Comparison of ENCODE assay signal across 20 cellular contexts in genomic region chr7:158831738-158832091, GRCh38. TPM values are rescaled to one million over a fixed set of nuclear protein-coding genes. Genes with fewer than 3 reads are reported as not detected.
A peak's percentile ranks its signal among the peaks of the same experiment; 100 is the strongest.
DNase-seq lines count a peak whose midpoint lies in the region; ATAC-seq and TF ChIP-seq lines count a peak whose summit lies in the region.
"Had no signal": no experiment of that assay in that cellular context is flagged by ENCODE, and none has a peak within 500 bp of the region (broad histone marks: within the 10 kb centered on the region; RNA-seq: fewer than 3 reads in every experiment).

No MANE protein-coding gene starts in this region.

- H4K20me1 ChIP-seq in H9 (ENCODE audit: control insufficient read depth, insufficient read depth, insufficient read length), result no peaks in the 10 kb centered on the region

- H3K27me3 ChIP-seq in naive thymus-derived CD4-positive, alpha-beta T cell (ENCODE audit: control insufficient read depth in 2 of 2, insufficient read depth in 2 of 2, low read length in 2 of 2), result no peaks in the 10 kb centered on the region
- H3K27me3 ChIP-seq in esophagus muscularis mucosa, result no peaks in the 10 kb centered on the region
- H3K27me3 ChIP-seq in H9 (ENCODE audit: insufficient read depth, low read length), result no peaks in the 10 kb centered on the region; the same call in 1 of the 2 replicates

- TF ChIP-seq CTCF in activated B cell treated with CpG ODN at 0.5 μM for 24 hours (IDR thresholded peaks at IDR 0.05) (no peak), esophagus muscularis mucosa (IDR thresholded peaks at IDR 0.05) (no peak), H9 (conservative IDR thresholded peaks at IDR 0.05) (no peak)

- H2BK12ac ChIP-seq in H9 (ENCODE audit: insufficient read length, low read depth, low read length), result no peak overlapping the region

- ATAC-seq in activated B cell treated with CpG ODN at 0.5 μM for 24 hours (ENCODE audit: low read depth) (no peak), GM21576 (IDR thresholded peaks at IDR 0.05; ENCODE audit: unreplicated experiment) (no peak)
- ATAC-seq in naive thymus-derived CD4-positive, alpha-beta T cell, result no peak
- ATAC-seq: A549, PC-3 had no signal

- H3K4me3 Mint-ChIP-seq in activated CD4-positive, alpha-beta memory T cell treated with anti-CD3 and anti-CD28 coated beads for 36 hours, result peak overlapping the region; percentile 27
- no peak overlapping the region for H3K4me3 Mint-ChIP-seq in activated CD4-positive, alpha-beta memory T cell treated with anti-CD3 and anti-CD28 coated beads, Interleukin-2, amount 10 ng/mL, durations not matched to agents 7 days and 5 days
- H3K4me3 Mint-ChIP-seq in activated B cell treated with CpG ODN at 0.5 μM for 24 hours (peak overlapping the region; percentile 35), H9 (0 out of 5 replicates have a peak overlapping the region, but pooled peaks of 1 of the 2 experiments have one; percentile 7)
- peak overlapping the region in 4 of 10 donors; percentile 9 to 90 (median 26) for H3K4me3 Mint-ChIP-seq in naive thymus-derived CD4-positive, alpha-beta T cell

- H3K79me1 ChIP-seq in H9 (ENCODE audit: insufficient read depth, low read depth, low read length, poor library complexity, severe bottlenecking), result peaks cover 5% of the 10 kb centered on the region

- no peak overlapping the region for H2BK120ac ChIP-seq in H9 (ENCODE audit: low read depth, low read length, poor library complexity, severe bottlenecking)

- H3K23me2 ChIP-seq in H9 (ENCODE audit: insufficient read length, low read depth, low read length, poor library complexity, severe bottlenecking), result peaks cover 12% of the 10 kb centered on the region

- TF ChIP-seq POLR2A in esophagus muscularis mucosa (IDR thresholded peaks at IDR 0.05; ENCODE audit: low read depth), result no peak

- H3K4me1 Mint-ChIP-seq in activated CD4-positive, alpha-beta memory T cell treated with anti-CD3 and anti-CD28 coated beads for 36 hours (ENCODE audit: low read depth), result peaks cover 23% of the 10 kb centered on the region
- H3K4me1 Mint-ChIP-seq in activated CD4-positive, alpha-beta memory T cell treated with anti-CD3 and anti-CD28 coated beads, Interleukin-2, amount 10 ng/mL, durations not matched to agents 7 days and 5 days, result peaks cover 24% of the 10 kb centered on the region
- H3K4me1 Mint-ChIP-seq in activated B cell treated with CpG ODN at 0.5 μM for 24 hours (peaks cover 20% of the 10 kb centered on the region), H9 (peaks cover 33% of the 10 kb centered on the region in 2 experiments)
- H3K4me1 Mint-ChIP-seq in naive thymus-derived CD4-positive, alpha-beta T cell, result peaks cover 17 to 26% (median 21%) of the 10 kb centered on the region in 7 donors

- H2AK5ac ChIP-seq in H9 (ENCODE audit: insufficient read length, low read length), result no peak overlapping the region

- no peak overlapping the region for H3K27ac Mint-ChIP-seq in activated CD4-positive, alpha-beta memory T cell treated with anti-CD3 and anti-CD28 coated beads for 36 hours
- H3K27ac Mint-ChIP-seq in activated CD4-positive, alpha-beta memory T cell treated with anti-CD3 and anti-CD28 coated beads, Interleukin-2, amount 10 ng/mL, durations not matched to agents 7 days and 5 days, result no peak overlapping the region
- no peak overlapping the region for H3K27ac Mint-ChIP-seq in activated B cell treated with CpG ODN at 0.5 μM for 24 hours
- H3K27ac Mint-ChIP-seq in naive thymus-derived CD4-positive, alpha-beta T cell, result peak overlapping the region in 7 of 9 donors; percentile 0 to 95 (median 72)
- H3K27ac Mint-ChIP-seq in H9, result no peak overlapping the region

- H3K4me2 ChIP-seq in H9 (ENCODE audit: insufficient read depth, insufficient read length, low read length), result no peak overlapping the region
- H3K4me2 ChIP-seq: A549 had no signal

- peaks cover 0 to 10% (median 0%) of the 10 kb centered on the region in 3 experiments for H3K36me3 ChIP-seq in naive thymus-derived CD4-positive, alpha-beta T cell (ENCODE audit: control insufficient read depth in 2 of 3, insufficient read depth in 3 of 3, low read length in 3 of 3)
- no peaks in the 10 kb centered on the region for H3K36me3 ChIP-seq in esophagus muscularis mucosa

- no peak overlapping the region for H3K4me3 ChIP-seq in naive thymus-derived CD4-positive, alpha-beta T cell (ENCODE audit: low read length)
- H3K4me3 ChIP-seq in esophagus muscularis mucosa, result no peak overlapping the region
- H3K4me3 ChIP-seq: A549 had no signal

- H4K8ac ChIP-seq in H9 (replicated peaks; ENCODE audit: insufficient read length, low read depth, low read length), result no peak overlapping the region

- H3K9ac ChIP-seq in H9 (ENCODE audit: extremely low read depth, insufficient read length, low read length), result no peak overlapping the region

- H2BK5ac ChIP-seq in H9 (ENCODE audit: insufficient read length, low read length), result no peak overlapping the region

- no peak overlapping the region for H2AFZ ChIP-seq in H9 (ENCODE audit: low read length)

- 82% methylated on average over 6 of the region's 6 CpGs for WGBS in esophagus muscularis mucosa
- WGBS in H9 (ENCODE audit: extremely low coverage, insufficient read length, low lambda C conversion rate), result no CpG with 5 or more reads among the region's 6 CpGs

- CTCF ChIA-PET in activated CD4-positive, alpha-beta memory T cell treated with anti-CD3 and anti-CD28 coated beads for 36 hours (lab: Charles Lee), result interaction anchor here (1.0 kb wide), 1 partner anchor 20 kb away, joined by 3 read pairs; no protein-coding TSS in a partner anchor
- CTCF ChIA-PET in activated CD4-positive, alpha-beta memory T cell treated with anti-CD3 and anti-CD28 coated beads, Interleukin-2, amount 10 ng/mL, durations not matched to agents 7 days and 5 days (lab: Charles Lee), result interaction anchor here (1.0 kb wide), 1 partner anchor 121 kb away, joined by 3 read pairs; no protein-coding TSS in a partner anchor
- CTCF ChIA-PET in activated B cell treated with CpG ODN at 0.5 μM for 24 hours (lab: Charles Lee), result no interaction called here
- CTCF ChIA-PET in naive thymus-derived CD4-positive, alpha-beta T cell (lab: Charles Lee), result interaction anchor here (0.6 to 0.9 kb wide), 2 partner anchors 15 to 66 kb away, joined by 3 to 4 read pairs; no protein-coding TSS in a partner anchor

- peaks cover 4% of the 10 kb centered on the region; the same call in 1 of the 2 replicates for H3K79me2 ChIP-seq in H9 (ENCODE audit: insufficient read depth, low read length)

- no peaks in the 10 kb centered on the region for H3K9me3 Mint-ChIP-seq in activated CD4-positive, alpha-beta memory T cell treated with anti-CD3 and anti-CD28 coated beads for 36 hours
- no peaks in the 10 kb centered on the region for H3K9me3 Mint-ChIP-seq in activated CD4-positive, alpha-beta memory T cell treated with anti-CD3 and anti-CD28 coated beads, Interleukin-2, amount 10 ng/mL, durations not matched to agents 7 days and 5 days
- H3K9me3 Mint-ChIP-seq in activated B cell treated with CpG ODN at 0.5 μM for 24 hours, result peaks cover 3% of the 10 kb centered on the region
- H3K9me3 Mint-ChIP-seq in naive thymus-derived CD4-positive, alpha-beta T cell, result no peaks in the 10 kb centered on the region
- H3K9me3 Mint-ChIP-seq in H9, result no peaks in the 10 kb centered on the region; a peak in 1 of 5 replicates

- no peak overlapping the region for H3K14ac ChIP-seq in H9 (ENCODE audit: insufficient read depth, low read length)

- H2BK20ac ChIP-seq in H9 (ENCODE audit: low read depth, low read length, poor library complexity, severe bottlenecking), result no peak overlapping the region

- H3K18ac ChIP-seq in H9 (ENCODE audit: insufficient read length, low read depth, low read length), result no peak overlapping the region

- intact Hi-C loops in activated CD4-positive, alpha-beta memory T cell treated with anti-CD3 and anti-CD28 coated beads for 36 hours (cut with micrococcal nuclease), result no loop called here
- intact Hi-C loops in activated B cell treated with CpG ODN at 0.5 μM for 24 hours (cut with micrococcal nuclease), result no loop called here
- intact Hi-C loops in naive thymus-derived CD4-positive, alpha-beta T cell (cut with micrococcal nuclease), result loop anchor here in 1 of 2 donors (2.0 kb wide), 1 partner anchor 49 kb away; no protein-coding TSS in a partner anchor
- intact Hi-C loops in esophagus muscularis mucosa (cut with DNase I), result loop anchor here (10.0 kb wide), 1 partner anchor 143 kb away; no protein-coding TSS in a partner anchor

- peaks cover 7 to 12% of the 10 kb centered on the region in 2 donors for H3K4me1 ChIP-seq in naive thymus-derived CD4-positive, alpha-beta T cell (ENCODE audit: control insufficient read depth in 2 of 2, insufficient read depth in 2 of 2, low read length in 2 of 2)
- H3K4me1 ChIP-seq in esophagus muscularis mucosa, result peaks cover 17 to 20% (median 19%) of the 10 kb centered on the region in 4 donors
- H3K4me1 ChIP-seq in H9 (ENCODE audit: insufficient read depth, low read length), result peaks cover 7% of the 10 kb centered on the region; the same call in 1 of the 2 replicates

- H4K5ac ChIP-seq in H9 (ENCODE audit: insufficient read length, low read depth, low read length), result no peak overlapping the region

- no peak overlapping the region for H4K91ac ChIP-seq in H9 (ENCODE audit: insufficient read length, low read depth, low read length)

- DNase-seq in activated CD4-positive, alpha-beta memory T cell treated with anti-CD3 and anti-CD28 coated beads for 36 hours, result no peak
- no peak for DNase-seq in activated CD4-positive, alpha-beta memory T cell treated with anti-CD3 and anti-CD28 coated beads, Interleukin-2, amount 10 ng/mL, durations not matched to agents 7 days and 5 days
- DNase-seq in activated B cell treated with CpG ODN at 0.5 μM for 24 hours (no peak), A172 (ENCODE audit: low spot score) (no peak), esophagus muscularis mucosa (ENCODE audit: extremely low spot score) (no peak), H9 (no peak)
- no peak for DNase-seq in naive thymus-derived CD4-positive, alpha-beta T cell
- DNase-seq: Calu3, DMS53, H7, NCI-H1417 treated with DMSO at 0.1 percent for 48 hours, NCI-H1930, NCI-H2171, NCI-H510A treated with DMSO at 0.1 percent for 48 hours, NCI-H82, PC-3 had no signal

- no peak for TF ChIP-seq EP300 in esophagus muscularis mucosa (IDR thresholded peaks at IDR 0.05)

- H3K56ac ChIP-seq in H9 (ENCODE audit: insufficient read length, low read depth, low read length), result no peak overlapping the region

- H3K9me3 ChIP-seq in naive thymus-derived CD4-positive, alpha-beta T cell (ENCODE audit: control insufficient read depth in 2 of 3, low read length in 3 of 3), result no peaks in the 10 kb centered on the region
- H3K9me3 ChIP-seq in esophagus muscularis mucosa (no peaks in the 10 kb centered on the region), H9 (ENCODE audit: control insufficient read depth, low read depth, low read length) (no peaks in the 10 kb centered on the region)
- H3K9me3 ChIP-seq: A549 had no signal

- no peaks in the 10 kb centered on the region for H3K27me3 Mint-ChIP-seq in activated CD4-positive, alpha-beta memory T cell treated with anti-CD3 and anti-CD28 coated beads for 36 hours
- peaks cover 11% of the 10 kb centered on the region for H3K27me3 Mint-ChIP-seq in activated CD4-positive, alpha-beta memory T cell treated with anti-CD3 and anti-CD28 coated beads, Interleukin-2, amount 10 ng/mL, durations not matched to agents 7 days and 5 days
- H3K27me3 Mint-ChIP-seq in activated B cell treated with CpG ODN at 0.5 μM for 24 hours, result no peaks in the 10 kb centered on the region
- peaks cover 0 to 11% (median 0%) of the 10 kb centered on the region in 5 donors for H3K27me3 Mint-ChIP-seq in naive thymus-derived CD4-positive, alpha-beta T cell
- H3K27me3 Mint-ChIP-seq in H9 (ENCODE audit: low read depth), result peaks cover 13% of the 10 kb centered on the region

- no peak overlapping the region for H3T11ph ChIP-seq in H9 (ENCODE audit: low read length)

- no peak overlapping the region for H3K4ac ChIP-seq in H9 (ENCODE audit: low read depth, low read length)

- H3K27ac ChIP-seq in naive thymus-derived CD4-positive, alpha-beta T cell (ENCODE audit: low read depth, low read length), result no peak overlapping the region
- no peak overlapping the region for H3K27ac ChIP-seq in esophagus muscularis mucosa (replicated peaks in 1 of 4)
- no peak overlapping the region for H3K27ac ChIP-seq in H9 (ENCODE audit: insufficient read length, low read depth, low read length)
- H3K27ac ChIP-seq: A549, C4-2B, RWPE1 had no signal

- no peak overlapping the region for H3K23ac ChIP-seq in H9 (ENCODE audit: insufficient read length, low read depth, low read length)

- no peak overlapping the region for H2BK15ac ChIP-seq in H9 (ENCODE audit: low read depth, low read length)

- H3K36me3 Mint-ChIP-seq in activated CD4-positive, alpha-beta memory T cell treated with anti-CD3 and anti-CD28 coated beads for 36 hours, result peaks cover 4% of the 10 kb centered on the region
- H3K36me3 Mint-ChIP-seq in activated CD4-positive, alpha-beta memory T cell treated with anti-CD3 and anti-CD28 coated beads, Interleukin-2, amount 10 ng/mL, durations not matched to agents 7 days and 5 days (ENCODE audit: low read depth), result peaks cover 11% of the 10 kb centered on the region
- peaks cover 2% of the 10 kb centered on the region for H3K36me3 Mint-ChIP-seq in activated B cell treated with CpG ODN at 0.5 μM for 24 hours (ENCODE audit: low read depth)
- peaks cover 0 to 11% (median 3%) of the 10 kb centered on the region in 5 donors for H3K36me3 Mint-ChIP-seq in naive thymus-derived CD4-positive, alpha-beta T cell
- peaks cover 0 to 13% (median 0%) of the 10 kb centered on the region in 3 experiments; a peak in 3 of 7 replicates for H3K36me3 Mint-ChIP-seq in H9 (ENCODE audit: insufficient read depth in 1 of 3, low read depth in 3 of 3)

- POLR2A ChIA-PET in activated CD4-positive, alpha-beta memory T cell treated with anti-CD3 and anti-CD28 coated beads for 36 hours (lab: Charles Lee), result interaction anchor here (1.0 to 1.3 kb wide), 2 partner anchors 16 to 33 kb away, joined by 3 read pairs; no protein-coding TSS in a partner anchor
- POLR2A ChIA-PET in activated CD4-positive, alpha-beta memory T cell treated with anti-CD3 and anti-CD28 coated beads, Interleukin-2, amount 10 ng/mL, durations not matched to agents 7 days and 5 days (lab: Charles Lee), result interaction anchor here (0.9 to 1.5 kb wide), 3 partner anchors 26 to 132 kb away, joined by 3 to 5 read pairs (median 3); partner anchors contain the start of gene NCAPG2
- POLR2A ChIA-PET in activated B cell treated with CpG ODN at 0.5 μM for 24 hours (lab: Charles Lee), result no interaction called here
- POLR2A ChIA-PET in naive thymus-derived CD4-positive, alpha-beta T cell (lab: Charles Lee), result interaction anchor here (3.0 to 4.7 kb wide), 2 partner anchors 11 to 16 kb away, joined by 19 to 27 read pairs; no protein-coding TSS in a partner anchor

RNA-seq across cellular contexts. Expression of gene ESYT2, which starts 2.4 kb away (rescaled TPM):
- 10 to 100 TPM; 62.4 to 64.2 TPM for total RNA-seq in activated CD4-positive, alpha-beta memory T cell treated with anti-CD3 and anti-CD28 coated beads for 36 hours
- total RNA-seq in activated CD4-positive, alpha-beta memory T cell treated with anti-CD3 and anti-CD28 coated beads, Interleukin-2, amount 10 ng/mL, durations not matched to agents 7 days and 5 days, result 100 to 1,000 TPM; 128 to 133 TPM
- total RNA-seq in activated B cell treated with CpG ODN at 0.5 μM for 24 hours (20.3 and 21.3 TPM in 2 replicates), esophagus muscularis mucosa (100 to 1,000 TPM; 166 to 235 (median 202) TPM), H9 (2021) (36.7 and 39.0 TPM in 2 replicates)
- total RNA-seq in naive thymus-derived CD4-positive, alpha-beta T cell, result 100 to 1,000 TPM; 103 to 129 (median 113) TPM
- 10 to 100 TPM; 46.3 to 87.2 TPM for polyA plus RNA-seq in naive thymus-derived CD4-positive, alpha-beta T cell
- total RNA-seq in A172 (2014; rRNA removed; shearing (Covaris generic)), result 48.4 and 50.1 TPM in 2 replicates

RNA-seq across cellular contexts. Expression of gene DYNC2I1, which starts 24.6 kb away (rescaled TPM):
- 10 to 100 TPM in 1 of 2 experiments, 1 to 10 TPM in 1; 9.2 to 10.2 TPM for total RNA-seq in activated CD4-positive, alpha-beta memory T cell treated with anti-CD3 and anti-CD28 coated beads for 36 hours
- total RNA-seq in activated CD4-positive, alpha-beta memory T cell treated with anti-CD3 and anti-CD28 coated beads, Interleukin-2, amount 10 ng/mL, durations not matched to agents 7 days and 5 days, result 10 to 100 TPM; 12.2 to 16.1 TPM
- total RNA-seq in activated B cell treated with CpG ODN at 0.5 μM for 24 hours (10.7 and 15.2 TPM in 2 replicates), esophagus muscularis mucosa (10 to 100 TPM; 18.3 to 32.0 (median 24.9) TPM), H9 (2021) (11.5 and 13.2 TPM in 2 replicates)
- total RNA-seq in naive thymus-derived CD4-positive, alpha-beta T cell, result 10 to 100 TPM; 10.5 to 27.9 (median 15.4) TPM
- polyA plus RNA-seq in naive thymus-derived CD4-positive, alpha-beta T cell, result 10 to 100 TPM; 16.8 to 22.1 TPM
- total RNA-seq in A172 (2014; rRNA removed; shearing (Covaris generic)), result 3.9 and 9.6 TPM in 2 replicates

Comparison
In these comparisons a context has a peak if more than half of its experiments do, and no peak if none do; other contexts are left out.
1. H3K27ac Mint-ChIP-seq: peak in naive thymus-derived CD4-positive, alpha-beta T cell (7 of 9); none in activated CD4-positive, alpha-beta memory T cell treated with anti-CD3 and anti-CD28 coated beads for 36 hours (single experiment), activated CD4-positive, alpha-beta memory T cell treated with anti-CD3 and anti-CD28 coated beads, Interleukin-2, amount 10 ng/mL, durations not matched to agents 7 days and 5 days (single experiment), activated B cell treated with CpG ODN at 0.5 μM for 24 hours (single experiment) and H9 (0 of 3).